In the genomic region with DNA sequence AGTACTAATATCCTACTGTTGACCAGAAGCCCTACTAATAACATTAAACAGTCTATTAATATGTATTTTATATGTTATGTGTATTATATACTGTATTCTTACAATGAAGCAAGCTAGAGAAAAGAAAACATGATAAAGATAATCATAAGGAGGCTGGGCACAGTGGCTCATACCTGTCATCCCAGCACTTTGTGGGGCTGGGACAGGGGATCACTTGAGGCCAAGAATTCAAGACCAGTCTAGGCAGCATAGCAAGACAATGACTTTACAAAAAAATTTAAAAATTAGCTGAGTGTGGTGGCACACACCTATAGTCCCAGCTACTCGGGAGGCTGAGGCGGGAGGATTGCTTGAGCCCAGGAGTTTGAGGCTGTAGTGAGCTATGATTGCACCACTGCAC, we compare ENCODE assay signal across 1 cellular context.
TF ChIP-seq lines count a peak whose summit lies in the region.

No MANE protein-coding gene starts in this region.

TF ChIP-seq in K562, 482 proteins besides CTCF, POLR2A, EP300 and RAD21 (continued from another document):
- TF ChIP-seq, protein P1, sequence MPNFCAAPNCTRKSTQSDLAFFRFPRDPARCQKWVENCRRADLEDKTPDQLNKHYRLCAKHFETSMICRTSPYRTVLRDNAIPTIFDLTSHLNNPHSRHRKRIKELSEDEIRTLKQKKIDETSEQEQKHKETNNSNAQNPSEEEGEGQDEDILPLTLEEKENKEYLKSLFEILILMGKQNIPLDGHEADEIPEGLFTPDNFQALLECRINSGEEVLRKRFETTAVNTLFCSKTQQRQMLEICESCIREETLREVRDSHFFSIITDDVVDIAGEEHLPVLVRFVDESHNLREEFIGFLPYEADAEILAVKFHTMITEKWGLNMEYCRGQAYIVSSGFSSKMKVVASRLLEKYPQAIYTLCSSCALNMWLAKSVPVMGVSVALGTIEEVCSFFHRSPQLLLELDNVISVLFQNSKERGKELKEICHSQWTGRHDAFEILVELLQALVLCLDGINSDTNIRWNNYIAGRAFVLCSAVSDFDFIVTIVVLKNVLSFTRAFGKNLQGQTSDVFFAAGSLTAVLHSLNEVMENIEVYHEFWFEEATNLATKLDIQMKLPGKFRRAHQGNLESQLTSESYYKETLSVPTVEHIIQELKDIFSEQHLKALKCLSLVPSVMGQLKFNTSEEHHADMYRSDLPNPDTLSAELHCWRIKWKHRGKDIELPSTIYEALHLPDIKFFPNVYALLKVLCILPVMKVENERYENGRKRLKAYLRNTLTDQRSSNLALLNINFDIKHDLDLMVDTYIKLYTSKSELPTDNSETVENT (CRISPR knock-in tag; IDR thresholded peaks at IDR 0.05): no peak
- TF ChIP-seq ZNF696 (CRISPR knock-in tag; conservative IDR thresholded peaks at IDR 0.05) (no peak), ZFX (CRISPR knock-in tag; IDR thresholded peaks at IDR 0.05) (0 out of 2 replicates have a peak, but pooled peaks have one; percentile 14), ZNF316 (IDR thresholded peaks at IDR 0.05) (peak; percentile 48)
- TF ChIP-seq, protein P2, sequence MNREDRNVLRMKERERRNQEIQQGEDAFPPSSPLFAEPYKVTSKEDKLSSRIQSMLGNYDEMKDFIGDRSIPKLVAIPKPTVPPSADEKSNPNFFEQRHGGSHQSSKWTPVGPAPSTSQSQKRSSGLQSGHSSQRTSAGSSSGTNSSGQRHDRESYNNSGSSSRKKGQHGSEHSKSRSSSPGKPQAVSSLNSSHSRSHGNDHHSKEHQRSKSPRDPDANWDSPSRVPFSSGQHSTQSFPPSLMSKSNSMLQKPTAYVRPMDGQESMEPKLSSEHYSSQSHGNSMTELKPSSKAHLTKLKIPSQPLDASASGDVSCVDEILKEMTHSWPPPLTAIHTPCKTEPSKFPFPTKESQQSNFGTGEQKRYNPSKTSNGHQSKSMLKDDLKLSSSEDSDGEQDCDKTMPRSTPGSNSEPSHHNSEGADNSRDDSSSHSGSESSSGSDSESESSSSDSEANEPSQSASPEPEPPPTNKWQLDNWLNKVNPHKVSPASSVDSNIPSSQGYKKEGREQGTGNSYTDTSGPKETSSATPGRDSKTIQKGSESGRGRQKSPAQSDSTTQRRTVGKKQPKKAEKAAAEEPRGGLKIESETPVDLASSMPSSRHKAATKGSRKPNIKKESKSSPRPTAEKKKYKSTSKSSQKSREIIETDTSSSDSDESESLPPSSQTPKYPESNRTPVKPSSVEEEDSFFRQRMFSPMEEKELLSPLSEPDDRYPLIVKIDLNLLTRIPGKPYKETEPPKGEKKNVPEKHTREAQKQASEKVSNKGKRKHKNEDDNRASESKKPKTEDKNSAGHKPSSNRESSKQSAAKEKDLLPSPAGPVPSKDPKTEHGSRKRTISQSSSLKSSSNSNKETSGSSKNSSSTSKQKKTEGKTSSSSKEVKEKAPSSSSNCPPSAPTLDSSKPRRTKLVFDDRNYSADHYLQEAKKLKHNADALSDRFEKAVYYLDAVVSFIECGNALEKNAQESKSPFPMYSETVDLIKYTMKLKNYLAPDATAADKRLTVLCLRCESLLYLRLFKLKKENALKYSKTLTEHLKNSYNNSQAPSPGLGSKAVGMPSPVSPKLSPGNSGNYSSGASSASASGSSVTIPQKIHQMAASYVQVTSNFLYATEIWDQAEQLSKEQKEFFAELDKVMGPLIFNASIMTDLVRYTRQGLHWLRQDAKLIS (CRISPR knock-in tag; IDR thresholded peaks at IDR 0.05): no peak
